ENCODE assay signal across 8 cellular contexts in the genomic region with DNA sequence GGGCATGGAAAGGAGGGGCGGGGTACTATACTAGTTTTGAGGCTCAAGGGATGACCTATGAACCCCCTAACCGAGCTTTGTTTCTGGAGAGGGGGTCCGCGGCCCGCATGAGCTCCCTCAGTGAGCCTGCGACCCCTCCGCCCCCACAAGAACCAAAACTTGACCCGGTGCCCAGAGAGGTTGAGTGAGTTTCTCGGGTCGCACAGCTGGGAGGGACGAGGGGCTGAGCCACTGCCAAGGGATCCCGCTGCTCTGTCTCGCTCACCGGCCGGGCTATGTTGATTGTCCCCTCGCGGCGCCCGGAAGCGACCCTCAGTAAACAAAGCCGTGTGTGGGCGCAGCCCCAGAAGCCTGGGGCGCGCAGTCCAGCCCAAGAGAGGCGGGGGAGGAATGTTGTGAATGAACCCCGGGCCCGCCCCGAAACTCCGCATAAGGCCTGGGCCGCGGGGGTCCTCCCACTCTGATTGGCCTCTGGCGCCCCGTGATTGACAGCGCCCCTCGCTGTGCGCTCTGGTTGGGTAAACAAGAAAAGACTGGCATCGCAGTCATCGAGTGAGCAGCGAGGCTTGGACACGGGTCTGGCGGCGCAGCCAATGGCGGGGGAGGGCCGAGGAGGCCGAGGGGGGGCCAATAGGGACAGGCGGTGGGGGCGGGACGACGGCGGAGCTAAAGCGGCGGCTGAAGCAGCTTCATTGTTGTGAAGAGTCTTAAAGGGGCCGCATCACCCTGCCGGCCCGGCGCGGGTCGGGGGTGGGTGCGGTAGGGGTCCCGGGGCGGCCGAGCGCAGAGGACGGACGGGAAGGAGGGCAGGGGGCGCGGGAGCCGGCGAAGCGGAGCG. TPM values are rescaled to one million over a fixed set of nuclear protein-coding genes. Genes with fewer than 3 reads are reported as not detected.
DNase-seq lines count a peak whose midpoint lies in the region; ATAC-seq and TF ChIP-seq lines count a peak whose summit lies in the region.

A gene (plus strand): TSS at position 692 of the 838 bp plus-strand sequence. CDS start 206 bp downstream, outside the sequence.

- intact Hi-C loops in activated naive CD4-positive, alpha-beta T cell treated with anti-CD3 and anti-CD28 coated beads for 36 hours (cut with micrococcal nuclease) = loop anchor here (1.0 to 5.0 kb wide), 7 partner anchors 8 to 287 kb away; a partner anchor contains a TSS

- no peaks in the 10 kb centered on the region for H3K27me3 ChIP-seq in SJSA1 (replicated peaks)
- no peaks in the 10 kb centered on the region for H3K27me3 ChIP-seq in gastroesophageal sphincter
- no peaks in the 10 kb centered on the region for H3K27me3 ChIP-seq in neutrophil

- TF ChIP-seq CTCF in HFF-Myc (IDR thresholded peaks at IDR 0.05; ENCODE audit: low read depth, low read length, missing control alignments) = no peak
- no peak for TF ChIP-seq CTCF in gastroesophageal sphincter (IDR thresholded peaks at IDR 0.05)
- peak; percentile 39 for TF ChIP-seq CTCF in neutrophil (IDR thresholded peaks at IDR 0.05)

- H3K9me3 Mint-ChIP-seq in activated naive CD4-positive, alpha-beta T cell treated with anti-CD3 and anti-CD28 coated beads for 36 hours = no peaks in the 10 kb centered on the region

- CTCF ChIA-PET in activated naive CD4-positive, alpha-beta T cell treated with anti-CD3 and anti-CD28 coated beads for 36 hours (lab: Charles Lee) = interaction anchor here (0.6 to 1.0 kb wide), 2 partner anchors 67 to 171 kb away, joined by 3 to 8 read pairs; no protein-coding TSS in a partner anchor

- DNase-seq in GM03348 (ENCODE audit: low spot score) (peak; percentile 99), HFF-Myc (ENCODE audit: extremely low read depth, low read depth) (peak; percentile 98), MV-4-11 (lab: John Stamatoyannopoulos, UW) (peak; percentile 100), SJSA1 (ENCODE audit: low read depth in 1 of 2, low spot score in 2 of 2) (peak; percentile 99), substantia nigra (lab: John Stamatoyannopoulos, UW) (peak; percentile 81 to 99 (median 97))
- peak; percentile 98 for DNase-seq in activated naive CD4-positive, alpha-beta T cell treated with anti-CD3 and anti-CD28 coated beads for 36 hours

- H3K4me1 Mint-ChIP-seq in activated naive CD4-positive, alpha-beta T cell treated with anti-CD3 and anti-CD28 coated beads for 36 hours (ENCODE audit: low read depth) = peaks cover 29% of the 10 kb centered on the region

- H3K4me1 ChIP-seq in SJSA1 (replicated peaks) = peaks cover 40% of the 10 kb centered on the region
- H3K4me1 ChIP-seq in gastroesophageal sphincter = peaks cover 0 to 42% (median 12%) of the 10 kb centered on the region in 3 donors
- H3K4me1 ChIP-seq in neutrophil (ENCODE audit: control insufficient read depth in 1 of 2, insufficient read depth in 1 of 2, low read depth in 1 of 2, low read length in 1 of 2) = peaks cover 24 to 27% of the 10 kb centered on the region in 2 experiments

- no peaks in the 10 kb centered on the region for H3K9me3 ChIP-seq in SJSA1 (replicated peaks)
- H3K9me3 ChIP-seq in gastroesophageal sphincter = no peaks in the 10 kb centered on the region
- no peaks in the 10 kb centered on the region for H3K9me3 ChIP-seq in neutrophil

- peak; percentile 40 to 55 for TF ChIP-seq POLR2A in gastroesophageal sphincter (IDR thresholded peaks at IDR 0.05)

- H3K27ac Mint-ChIP-seq in activated naive CD4-positive, alpha-beta T cell treated with anti-CD3 and anti-CD28 coated beads for 36 hours = peak within 1 kb of the TSS; percentile 86

- H3K4me3 Mint-ChIP-seq in activated naive CD4-positive, alpha-beta T cell treated with anti-CD3 and anti-CD28 coated beads for 36 hours = peak within 1 kb of the TSS; percentile 95

- H3K27ac ChIP-seq in SJSA1 = peak within 1 kb of the TSS; percentile 87
- peak within 1 kb of the TSS; percentile 81 to 94 (median 92) for H3K27ac ChIP-seq in gastroesophageal sphincter
- H3K27ac ChIP-seq in neutrophil = peak within 1 kb of the TSS; percentile 78
- H3K27ac ChIP-seq in substantia nigra (ENCODE audit: low read depth, low read length, poor library complexity, severe bottlenecking) = peak within 1 kb of the TSS; percentile 69

- TF ChIP-seq EP300 in gastroesophageal sphincter (IDR thresholded peaks at IDR 0.05) = no peak

- no peaks in the 10 kb centered on the region for H3K27me3 Mint-ChIP-seq in activated naive CD4-positive, alpha-beta T cell treated with anti-CD3 and anti-CD28 coated beads for 36 hours (ENCODE audit: low read depth)

- WGBS in gastroesophageal sphincter (ENCODE audit: low coverage in 1 of 2), 2 donors = 11% methylated on average over 4 of the region's 71 CpGs; no CpG with 5 or more reads in 1 of the 2 donors

- no peaks in the 10 kb centered on the region for H3K36me3 Mint-ChIP-seq in activated naive CD4-positive, alpha-beta T cell treated with anti-CD3 and anti-CD28 coated beads for 36 hours (ENCODE audit: low read depth)

- ATAC-seq in gastroesophageal sphincter = peak; percentile 98

- 0 out of 2 replicates have a peak, but pooled peaks cover 3% of the 10 kb centered on the region for H3K36me3 ChIP-seq in SJSA1
- H3K36me3 ChIP-seq in gastroesophageal sphincter = no peaks in the 10 kb centered on the region
- no peaks in the 10 kb centered on the region for H3K36me3 ChIP-seq in neutrophil

- H3K4me3 ChIP-seq in HFF-Myc (replicated peaks; ENCODE audit: low read depth, low read length) (peak within 1 kb of the TSS; percentile 72), SJSA1 (peak within 1 kb of the TSS; percentile 86), gastroesophageal sphincter (peak within 1 kb of the TSS; percentile 57 to 87), neutrophil (ENCODE audit: low read depth in 1 of 2, low read length in 1 of 2) (peak within 1 kb of the TSS; percentile 71 to 83)

RNA-seq across cellular contexts. Expression of the gene that starts here (rescaled TPM):
- total RNA-seq in SJSA1 (2014; rRNA removed; shearing (Covaris generic)) = 1.9 and 2.9 TPM in 2 replicates
- 1 to 10 TPM; 6.7 to 7.1 TPM for total RNA-seq in activated naive CD4-positive, alpha-beta T cell treated with anti-CD3 and anti-CD28 coated beads for 36 hours
- 1 to 10 TPM; 3.9 to 9.2 (median 4.2) TPM for total RNA-seq in gastroesophageal sphincter

Comparison
In these comparisons a context has a peak if more than half of its experiments do, and no peak if none do; other contexts are left out.
1. Peak in every context shown above with its lines: DNase-seq, ATAC-seq, H3K4me3 ChIP-seq and H3K27ac ChIP-seq.